14 cellular contexts compared by ENCODE assay signal in the genomic region with DNA sequence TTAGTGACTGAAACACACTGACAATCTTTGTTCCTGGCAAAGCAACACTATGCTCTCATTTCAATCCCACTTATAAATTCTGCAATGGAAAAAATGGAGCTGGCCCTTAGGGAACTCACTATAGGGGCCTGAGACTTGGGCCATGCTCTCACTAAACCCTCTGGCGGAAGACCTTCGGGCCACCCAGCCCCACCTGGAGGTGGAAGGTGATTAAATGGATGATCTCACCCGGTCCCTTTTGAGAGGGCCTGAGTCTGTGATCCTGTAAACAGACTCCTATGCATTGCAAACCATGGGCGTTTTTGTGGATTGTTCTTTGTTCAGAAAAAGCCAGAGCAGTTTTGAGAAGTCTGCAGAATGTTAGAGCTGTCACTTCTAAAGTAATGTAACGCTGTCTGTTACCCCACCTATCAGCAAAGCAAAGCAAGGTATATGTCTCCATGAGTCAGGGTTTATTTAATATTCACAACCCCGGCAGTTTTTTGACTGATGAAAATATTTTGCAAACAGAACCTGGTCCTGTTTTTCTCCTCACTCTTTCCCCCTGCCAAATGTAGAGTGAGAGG. TPM values are rescaled to one million over a fixed set of nuclear protein-coding genes. Genes with fewer than 3 reads are reported as not detected.
DNase-seq lines count a peak whose midpoint lies in the region; FAIRE-seq and TF ChIP-seq lines count a peak whose summit lies in the region.
"Had no signal": no experiment of that assay in that cellular context is flagged by ENCODE, and none has a peak within 500 bp of the region (broad histone marks: within the 10 kb centered on the region; RNA-seq: fewer than 3 reads in every experiment).

No MANE protein-coding gene starts in this region.

- H2BK120ac ChIP-seq in H1 (replicated peaks; ENCODE audit: low read depth, low read length) (no peak overlapping the region), trophoblast cell (ENCODE audit: insufficient read depth, low read length, poor library complexity) (peak overlapping the region; percentile 99)

- H3K27me3 ChIP-seq in H1 (replicated peaks in 1 of 4; ENCODE audit: control insufficient read depth in 3 of 4, extremely low read depth in 1 of 4, insufficient read depth in 3 of 4, low read length in 3 of 4) (no peaks in the 10 kb centered on the region; a peak in 1 of 7 replicates), trophoblast cell (ENCODE audit: insufficient read depth, low read length) (no peaks in the 10 kb centered on the region)

- H3K4me3 ChIP-seq in H1 (ENCODE audit: extremely low read depth in 1 of 4, insufficient read depth in 2 of 4, low read depth in 3 of 4, low read length in 4 of 4) (no peak overlapping the region; a peak in 2 of 8 replicates), trophoblast cell (ENCODE audit: low read depth, low read length) (no peak overlapping the region)

- H2AK5ac ChIP-seq in H1 (ENCODE audit: low read depth, low read length) (no peak overlapping the region), trophoblast cell (ENCODE audit: low read length) (no peak overlapping the region)

- POLR2A ChIA-PET in H1 (lab: Charles Lee; ENCODE audit: partially characterized antibody), result interaction anchor here (1.0 to 1.2 kb wide), 3 partner anchors 9 to 17 kb away, joined by 3 to 4 read pairs (median 3); a partner anchor contains a TSS

- H4K5ac ChIP-seq in H1 (ENCODE audit: insufficient read length, low read depth, low read length), result no peak overlapping the region

- H3K4me1 ChIP-seq in H1 (replicated peaks in 1 of 4; ENCODE audit: control insufficient read depth in 3 of 4, insufficient read depth in 4 of 4, low read length in 3 of 4) (peaks cover 29 to 43% (median 34%) of the 10 kb centered on the region in 4 experiments), trophoblast cell (ENCODE audit: control insufficient read depth in 1 of 2, insufficient read depth in 2 of 2, low read length in 2 of 2) (peaks cover 16 to 35% of the 10 kb centered on the region in 2 experiments)

- H3K79me2 ChIP-seq in H1 (ENCODE audit: control insufficient read depth in 1 of 2, insufficient read depth in 2 of 2, low read length in 2 of 2), result no peaks in the 10 kb centered on the region
- peaks cover 2% of the 10 kb centered on the region for H3K79me2 ChIP-seq in trophoblast cell (ENCODE audit: control insufficient read depth, insufficient read depth, low read length, poor library complexity)

- no peaks in the 10 kb centered on the region for H4K20me1 ChIP-seq in H1 (replicated peaks in 1 of 2; ENCODE audit: control insufficient read depth in 1 of 2, insufficient read depth in 2 of 2, low read length in 2 of 2)

- no peak overlapping the region for H3K56ac ChIP-seq in H1 (replicated peaks; ENCODE audit: insufficient read length, low read depth, low read length)

- no peaks in the 10 kb centered on the region for H3K79me1 ChIP-seq in H1 (ENCODE audit: low read depth, low read length)
- peaks cover 42% of the 10 kb centered on the region for H3K79me1 ChIP-seq in trophoblast cell (ENCODE audit: low read length)

- H2AFZ ChIP-seq in H1 (ENCODE audit: low read length) (peak overlapping the region; percentile 81; the same call in 1 of the 2 replicates), trophoblast cell (ENCODE audit: insufficient read depth, low read length, poor library complexity) (no peak overlapping the region)

- TF ChIP-seq RAD21 in H1 (IDR thresholded peaks at IDR 0.05 in 1 of 2, conservative IDR thresholded peaks at IDR 0.05 in 1 of 2; ENCODE audit: low read depth in 2 of 2, low read length in 2 of 2), result peak; percentile 16 to 37; a peak in 2 of 4 replicates

- CTCF ChIA-PET in H1 (lab: Charles Lee; ENCODE audit: partially characterized antibody), result interaction anchor here (0.8 to 2.6 kb wide), 21 partner anchors 9 to 164 kb away, joined by 3 to 9 read pairs (median 4); no protein-coding TSS in a partner anchor

- H3K23ac ChIP-seq in H1 (ENCODE audit: insufficient read length), result no peak overlapping the region
- no peak overlapping the region for H3K23ac ChIP-seq in trophoblast cell (ENCODE audit: low read length)

- peak in 2 of 3 experiments; percentile 22 to 36; a peak in 3 of 4 replicates for TF ChIP-seq CTCF in H1 (IDR thresholded peaks at IDR 0.05; ENCODE audit: control extremely low read depth in 1 of 3, insufficient read depth in 1 of 3, low read depth in 1 of 3, low read length in 3 of 3)

- no peak for TF ChIP-seq EP300 in H1 (IDR thresholded peaks at IDR 0.05; ENCODE audit: borderline replicate concordance in 1 of 2, low read depth in 2 of 2, low read length in 2 of 2)

- H3K9me3 ChIP-seq in H1 (ENCODE audit: insufficient read depth in 2 of 2, low read depth in 1 of 2, low read length in 1 of 2) (no peaks in the 10 kb centered on the region), trophoblast cell (ENCODE audit: insufficient read depth, low read depth, low read length) (peaks cover 1% of the 10 kb centered on the region)
- H3K9me3 ChIP-seq: neutrophil had no signal

- H3K36me3 ChIP-seq in H1 (ENCODE audit: control insufficient read depth in 2 of 4, insufficient read depth in 4 of 4, low read length in 3 of 4), result no peaks in the 10 kb centered on the region
- H3K36me3 ChIP-seq in trophoblast cell (ENCODE audit: control insufficient read depth in 1 of 2, insufficient read depth in 2 of 2, low read length in 2 of 2), result no peaks in the 10 kb centered on the region
- H3K36me3 ChIP-seq: neutrophil had no signal

- H2BK15ac ChIP-seq in H1 (ENCODE audit: low read length), result 0 out of 2 replicates have a peak overlapping the region, but pooled peaks have one; percentile 72

- peak overlapping the region; percentile 49; the same call in 1 of the 2 replicates for H2BK5ac ChIP-seq in H1 (ENCODE audit: low read depth, low read length)
- H2BK5ac ChIP-seq in trophoblast cell (ENCODE audit: low read depth, low read length, poor library complexity), result peak overlapping the region; percentile 84

- peak overlapping the region; percentile 4; the same call in 1 of the 2 replicates for H2BK20ac ChIP-seq in H1 (ENCODE audit: low read length)

- no peak overlapping the region for H3K27ac ChIP-seq in H1 (ENCODE audit: low read depth, low read length)
- peak overlapping the region; percentile 99 for H3K27ac ChIP-seq in trophoblast cell (ENCODE audit: low read depth, low read length)
- H3K27ac ChIP-seq: neutrophil had no signal

- H3K4me2 ChIP-seq in H1 (ENCODE audit: insufficient read depth in 1 of 2, low read depth in 2 of 2, low read length in 2 of 2) (peak overlapping the region; percentile 26 to 52; a peak in 2 of 4 replicates), trophoblast cell (ENCODE audit: low read length) (peak overlapping the region; percentile 62)

- no peak overlapping the region for H4K8ac ChIP-seq in H1 (ENCODE audit: extremely low read depth, insufficient read depth, low read length)
- peak overlapping the region; percentile 78 for H4K8ac ChIP-seq in trophoblast cell (ENCODE audit: low read depth, low read length)

- TF ChIP-seq POLR2A in H1 (IDR thresholded peaks at IDR 0.05; ENCODE audit: control extremely low read depth in 1 of 2, low read depth in 2 of 2, low read length in 2 of 2), result no peak

- H3K9ac ChIP-seq in H1 (replicated peaks in 1 of 4; ENCODE audit: extremely low read depth in 1 of 4, low read depth in 3 of 4, low read length in 3 of 4) (no peak overlapping the region), trophoblast cell (ENCODE audit: low read length) (no peak overlapping the region)

- FAIRE-seq in H1 (lab: Jason Lieb, UNC), result no peak
- FAIRE-seq: GM12892 had no signal

- H4K91ac ChIP-seq in H1 (replicated peaks; ENCODE audit: insufficient read length, low read length), result no peak overlapping the region
- H4K91ac ChIP-seq in trophoblast cell (ENCODE audit: low read depth, low read length), result peak overlapping the region; percentile 94

- WGBS in H1 (ENCODE audit: extremely low coverage in 1 of 2, insufficient coverage in 1 of 2, insufficient read length in 1 of 2, insufficient replicate concordance in 2 of 2, low coverage in 1 of 2, low lambda C conversion rate in 2 of 2, missing lambda C conversion rate in 1 of 2), 2 experiments, result 41% methylated on average over 6 of the region's 6 CpGs; no CpG with 5 or more reads in 1 of the 2 experiments
- no CpG with 5 or more reads among the region's 6 CpGs for WGBS in trophoblast cell (ENCODE audit: extremely low coverage, insufficient coverage, insufficient read length)

- H4K12ac ChIP-seq in trophoblast cell (ENCODE audit: low read depth, low read length), result no peak overlapping the region

- H3K14ac ChIP-seq in H1 (ENCODE audit: insufficient read length), result no peak overlapping the region
- peak overlapping the region; percentile 41 for H3K14ac ChIP-seq in trophoblast cell (ENCODE audit: low read length)

- H2BK12ac ChIP-seq in H1 (ENCODE audit: low read depth, low read length) (peak overlapping the region; percentile 97; the same call in 1 of the 2 replicates), trophoblast cell (ENCODE audit: low read length) (peak overlapping the region; percentile 79)

- H3K4ac ChIP-seq in H1 (replicated peaks; ENCODE audit: insufficient read length, low read depth, low read length), result no peak overlapping the region
- no peak overlapping the region for H3K4ac ChIP-seq in trophoblast cell (ENCODE audit: low read depth, low read length)

- no peaks in the 10 kb centered on the region for H3K23me2 ChIP-seq in H1 (ENCODE audit: low read depth, low read length)

- DNase-seq in DMS79 treated with DMSO at 0.1 percent for 48 hours (lab: John Stamatoyannopoulos, UW) (peak; percentile 80), NCI-H1105 treated with DMSO at 0.1 percent for 48 hours (lab: John Stamatoyannopoulos, UW) (peak; percentile 60), H1 (ENCODE audit: low read depth in 1 of 2, low spot score in 2 of 2) (no peak), trophoblast cell (no peak), MV-4-11 (lab: John Stamatoyannopoulos, UW) (no peak), putamen (ENCODE audit: low spot score) (no peak)
- DNase-seq in stimulated activated CD4-positive, alpha-beta T cell treated with anti-CD3 and anti-CD28 coated beads, Interleukin-12 subunit alpha, Interleukin-12 subunit beta, amount 100 ng/mL, for 4 hours, result no peak
- no peak for DNase-seq in activated T-cell treated with anti-CD3 and anti-CD28 coated beads, Interleukin-2, amount 50 U/mL, for 48 hours
- DNase-seq: activated T-cell treated with anti-CD3 and anti-CD28 coated beads, Interleukin-2, amount 50 U/mL, for 4 hours; caudate nucleus; NCI-H187; RPMI8226 had no signal

- H3K18ac ChIP-seq in H1 (ENCODE audit: extremely low read depth, low read length) (peak overlapping the region; percentile 27; the same call in 1 of the 2 replicates), trophoblast cell (ENCODE audit: low read length) (peak overlapping the region; percentile 43)

RNA-seq across cellular contexts. Expression of a gene that starts 17.1 kb away (rescaled TPM):
- 32.5 and 32.9 TPM in 2 replicates for total RNA-seq in H1 (2021; fragmentation: NEBNext Ultra II Directional; extraction: Animal tissue kit (Norgen Biotek cat#: 25700))
- polyA plus RNA-seq in H1 (2011; rRNA removed), result 11.0 and 11.5 TPM in 2 replicates
- polyA plus RNA-seq in H1 (2011; cell fraction: cytosol; rRNA removed), result 9.9 TPM
- 17.0 TPM for polyA plus RNA-seq in H1 (2011; cell fraction: nucleus; rRNA removed)
- 8.7 to 16.6 TPM (median 13.3 TPM) in 4 replicates for polyA plus RNA-seq in H1 (2012, experiment 1 of 2)
- polyA plus RNA-seq in H1 (2012, experiment 2 of 2), result 1.1 TPM
- polyA plus RNA-seq in H1 (2013, experiment 1 of 2), result 13.0 TPM
- polyA plus RNA-seq in H1 (2013, experiment 2 of 2), result 14.4 TPM
- 38.4 and 52.2 TPM in 2 replicates for polyA minus RNA-seq in H1 (2011; rRNA and poly(A)+ RNA removed)
- 25.5 TPM for polyA minus RNA-seq in H1 (2011; cell fraction: cytosol; rRNA and poly(A)+ RNA removed)
- 43.3 TPM for polyA minus RNA-seq in H1 (2011; cell fraction: nucleus; rRNA and poly(A)+ RNA removed)
- polyA plus RNA-seq in trophoblast cell (2013), result 41.5 and 45.5 TPM in 2 replicates

Comparison
In these comparisons a context has a peak if more than half of its experiments do, and no peak if none do; other contexts are left out.
1. DNase-seq: peak in DMS79 treated with DMSO at 0.1 percent for 48 hours (single experiment) and NCI-H1105 treated with DMSO at 0.1 percent for 48 hours (single experiment); none in H1 (0 of 2), trophoblast cell (0 of 2), stimulated activated CD4-positive, alpha-beta T cell treated with anti-CD3 and anti-CD28 coated beads, Interleukin-12 subunit alpha, Interleukin-12 subunit beta, amount 100 ng/mL, for 4 hours (single experiment), MV-4-11 (single experiment), putamen (single experiment) and activated T-cell treated with anti-CD3 and anti-CD28 coated beads, Interleukin-2, amount 50 U/mL, for 48 hours (0 of 2).